In genomic region chr18:13914756-13915155, GRCh38 we compare ENCODE assay signal across 31 cellular contexts. TPM values are rescaled to one million over a fixed set of nuclear protein-coding genes. Genes with fewer than 3 reads are reported as not detected.
"Had no signal": no experiment of that assay in that cellular context is flagged by ENCODE, and none has a peak within 500 bp of the region (broad histone marks: within the 10 kb centered on the region; RNA-seq: fewer than 3 reads in every experiment).

No MANE protein-coding gene starts in this region.

- DNase-seq: dermis blood vessel endothelial cell; dorsolateral prefrontal cortex; effector CD4-positive, alpha-beta T cell; effector memory CD4-positive, alpha-beta T cell; esophagus squamous epithelium; foreskin fibroblast; foreskin melanocyte; gastrocnemius medialis; glutamatergic neuron; head of caudate nucleus; heart right ventricle; hippocampal formation; left cardiac atrium; left lung; left ventricle myocardium superior; lower lobe of right lung; mesenchymal stem cell; mucosa of descending colon; naive B cell had no signal

- H3K27ac ChIP-seq: esophagus squamous epithelium, gastrocnemius medialis, heart right ventricle, left lung, lower lobe of right lung had no signal

- H3K4me1 ChIP-seq: esophagus squamous epithelium, gastrocnemius medialis, left lung, lower lobe of right lung had no signal

- H3K4me3 ChIP-seq: coronary artery, dorsolateral prefrontal cortex, esophagus squamous epithelium, gastrocnemius medialis, heart right ventricle, left lung, lower lobe of right lung, mucosa of descending colon had no signal

- H3K27me3 ChIP-seq: dorsolateral prefrontal cortex, esophagus squamous epithelium, gastrocnemius medialis, left lung had no signal

- H3K36me3 ChIP-seq: esophagus squamous epithelium, gastrocnemius medialis, heart right ventricle, left lung, lower lobe of right lung had no signal

- H3K9me3 ChIP-seq: esophagus squamous epithelium, gastrocnemius medialis, heart right ventricle, left lung, lower lobe of right lung, mucosa of descending colon had no signal

RNA-seq across cellular contexts. Expression of gene MC2R, which starts 0.6 kb away (rescaled TPM):
- total RNA-seq: dermis blood vessel endothelial cell, dorsolateral prefrontal cortex, endothelial cell of umbilical vein, epithelial cell of proximal tubule, esophagus squamous epithelium, gastrocnemius medialis, glomerular endothelial cell, heart right ventricle, kidney epithelial cell, left cardiac atrium, left lung, left ventricle myocardium superior, lower leg skin, lower lobe of right lung, lung microvascular endothelial cell, mesenteric fat pad, mesothelial cell of epicardium, mucosa of descending colon, myocyte had no signal
- polyA plus RNA-seq: endothelial cell of umbilical vein, esophagus, keratinocyte had no signal
